In genomic region chr4:41057456-41057855, GRCh38 we compare ENCODE assay signal across 20 cellular contexts.
DNase-seq lines count a peak whose midpoint lies in the region.
"Had no signal": no experiment of that assay in that cellular context is flagged by ENCODE, and none has a peak within 500 bp of the region (broad histone marks: within the 10 kb centered on the region; RNA-seq: fewer than 3 reads in every experiment).

No MANE protein-coding gene starts in this region.

- H3K27ac ChIP-seq in temporal lobe (ENCODE audit: low read depth, low read length): peak overlapping the region; percentile 41
- H3K27ac ChIP-seq: ascending aorta, SJCRH30 had no signal

- DNase-seq in GM04504 (ENCODE audit: low read depth) (peak; percentile 65), T1000 (lab: John Stamatoyannopoulos, UW) (peak; percentile 53), iris pigment epithelial cell (ENCODE audit: low read depth) (peak; percentile 77), NCI-H2227 (lab: John Stamatoyannopoulos, UW; ENCODE audit: unreplicated experiment) (no peak), AML-193 (lab: John Stamatoyannopoulos, UW) (no peak), GF-D8 (lab: John Stamatoyannopoulos, UW) (no peak)
- DNase-seq: activated CD4-positive, alpha-beta T cell treated with anti-CD3 and anti-CD28 coated beads for 36 hours; CD8-positive, alpha-beta memory T cell; DND-41; dorsolateral prefrontal cortex; erythroblast; glutamatergic neuron; naive B cell; NCI-H1048; NCI-H2107; NCI-H69; posterior cingulate gyrus; SJCRH30 had no signal

Comparison
In these comparisons a context has a peak if more than half of its experiments do, and no peak if none do; other contexts are left out.
1. DNase-seq: peak in GM04504 (single experiment), T1000 (single experiment) and iris pigment epithelial cell (single experiment); none in NCI-H2227 (single experiment), AML-193 (0 of 2) and GF-D8 (single experiment).